ENCODE assay signal across 7 cellular contexts in the genomic region with DNA sequence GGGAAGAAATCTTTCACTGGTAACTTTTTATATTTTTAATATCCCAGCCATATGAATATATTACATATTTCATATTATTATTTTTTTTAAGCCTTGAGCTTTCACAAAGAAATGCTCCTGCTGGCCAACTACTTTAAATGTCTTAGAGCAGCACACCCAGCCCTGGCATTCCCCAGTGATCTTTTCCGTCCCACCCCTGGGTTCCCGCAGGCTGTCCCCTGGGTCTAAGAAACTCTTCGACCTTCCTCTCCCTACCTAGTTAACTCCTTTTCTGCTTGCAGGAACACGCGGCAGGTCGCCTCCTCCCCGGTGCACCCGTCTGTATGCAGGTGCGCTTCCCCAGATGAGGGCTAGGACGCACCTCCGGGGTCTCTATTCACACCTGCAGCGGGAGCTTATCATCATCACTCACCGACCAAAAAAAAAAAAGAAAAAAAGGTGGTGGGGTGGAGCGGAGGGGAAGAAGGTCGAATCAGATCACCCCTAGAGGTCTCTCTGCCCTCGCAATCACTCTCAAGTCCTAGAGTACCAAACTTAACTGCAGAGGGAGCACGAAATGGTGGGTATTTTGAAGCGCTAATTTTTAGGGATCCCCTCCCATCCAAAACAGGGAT. TPM values are rescaled to one million over a fixed set of nuclear protein-coding genes. Genes with fewer than 3 reads are reported as not detected.
DNase-seq lines count a peak whose midpoint lies in the region; ATAC-seq and TF ChIP-seq lines count a peak whose summit lies in the region.

No MANE protein-coding gene starts in this region.

- ATAC-seq in GM21526 (IDR thresholded peaks at IDR 0.05; ENCODE audit: low FRiP score, unreplicated experiment) (peak; percentile 53), body of pancreas (peak; percentile 24)

- H3K27ac ChIP-seq in HUES48 (ENCODE audit: low read depth, low read length) (peak overlapping the region; percentile 96), body of pancreas (peak overlapping the region; percentile 87 to 95 (median 92))

- no peaks in the 10 kb centered on the region for H3K27me3 ChIP-seq in GM06990 (replicated peaks; ENCODE audit: control insufficient read depth, insufficient read depth, low read length)
- no peaks in the 10 kb centered on the region for H3K27me3 ChIP-seq in HUES48 (ENCODE audit: control insufficient read depth, insufficient read depth, low read length)
- H3K27me3 ChIP-seq in body of pancreas = no peaks in the 10 kb centered on the region
- H3K27me3 ChIP-seq in kidney epithelial cell (ENCODE audit: control insufficient read depth, insufficient read depth, low read length) = no peaks in the 10 kb centered on the region

- TF ChIP-seq CTCF in GM06990 (IDR thresholded peaks at IDR 0.05; ENCODE audit: insufficient read depth, low read length, poor library complexity, severe bottlenecking) = peak; percentile 48
- peak in 4 of 7 experiments; percentile 17 to 39 (median 27) for TF ChIP-seq CTCF in body of pancreas (IDR thresholded peaks at IDR 0.05)
- TF ChIP-seq CTCF in kidney epithelial cell (IDR thresholded peaks at IDR 0.05; ENCODE audit: insufficient read depth, low read length, poor library complexity, severe bottlenecking) = peak; percentile 20

- DNase-seq in GM06990 (ENCODE audit: extremely low read depth, insufficient read length) (peak; percentile 80), SIG-M5 (lab: John Stamatoyannopoulos, UW) (peak; percentile 21), body of pancreas (peak in 3 of 4 donors; percentile 26 to 52 (median 31)), kidney epithelial cell (ENCODE audit: low read depth) (no peak)
- DNase-seq in stimulated activated CD4-positive, alpha-beta T cell treated with anti-CD3 and anti-CD28 coated beads, TNF-alpha, amount 100 ng/mL, for 1 hour (ENCODE audit: low read depth in 3 of 3, low spot score in 1 of 3) = peak in 2 of 3 donors; percentile 12 to 27

- H3K4me3 ChIP-seq in GM06990 (replicated peaks; ENCODE audit: low read depth, low read length) (peak overlapping the region; percentile 98), HUES48 (ENCODE audit: low read depth, low read length) (peak overlapping the region; percentile 98), body of pancreas (peak overlapping the region; percentile 67 to 92), kidney epithelial cell (ENCODE audit: low read depth, low read length) (peak overlapping the region; percentile 98)

- 0 to 1% methylated on average over 17 to 18 of the region's 18 CpGs for WGBS in body of pancreas, 2 donors

- H3K4me1 ChIP-seq in HUES48 (ENCODE audit: control insufficient read depth, insufficient read depth, low read length) (peaks cover 14% of the 10 kb centered on the region), body of pancreas (peaks cover 14% of the 10 kb centered on the region)

- H3K9me3 ChIP-seq in HUES48 (ENCODE audit: control insufficient read depth, insufficient read depth, low read length) (no peaks in the 10 kb centered on the region), body of pancreas (no peaks in the 10 kb centered on the region)

- TF ChIP-seq POLR2A in body of pancreas (IDR thresholded peaks at IDR 0.05) = no peak

- H3K36me3 ChIP-seq in GM06990 (ENCODE audit: control insufficient read depth, insufficient read depth, low read length) = peaks cover 4% of the 10 kb centered on the region
- H3K36me3 ChIP-seq in HUES48 (ENCODE audit: control insufficient read depth, insufficient read depth, low read length) = peaks cover 18% of the 10 kb centered on the region
- H3K36me3 ChIP-seq in body of pancreas (replicated peaks in 1 of 2; ENCODE audit: insufficient read depth in 1 of 2, low read depth in 2 of 2) = peaks cover 0 to 5% of the 10 kb centered on the region in 2 donors
- no peaks in the 10 kb centered on the region for H3K36me3 ChIP-seq in kidney epithelial cell (ENCODE audit: control insufficient read depth, insufficient read depth, low read length)

- H3K9ac ChIP-seq in HUES48 (ENCODE audit: low read depth, low read length) = peak overlapping the region; percentile 88

- intact Hi-C loops in body of pancreas (cut with DNase I) = loop anchor here (10.0 kb wide), 1 partner anchor 294 kb away; no protein-coding TSS in a partner anchor

RNA-seq across cellular contexts. Expression of a gene that starts 0.7 kb away (rescaled TPM):
- total RNA-seq in body of pancreas (10 to 100 TPM; 17.1 to 24.6 TPM), kidney epithelial cell (26.0 and 31.1 TPM in 2 replicates)

RNA-seq across cellular contexts. Expression of a gene that starts 38.6 kb away (rescaled TPM):
- 1 to 10 TPM in 1 of 2 donors, not detected in 1; 1.0 TPM for total RNA-seq in body of pancreas
- total RNA-seq in kidney epithelial cell = not detected in 2 replicates

RNA-seq across cellular contexts. Expression of a gene that starts 57.8 kb away (rescaled TPM):
- total RNA-seq in body of pancreas (10 to 100 TPM; 96.2 to 98.8 TPM), kidney epithelial cell (88.5 and 95.4 TPM in 2 replicates)
